Comparison of ENCODE assay signal across 1 cellular context in the genomic region with DNA sequence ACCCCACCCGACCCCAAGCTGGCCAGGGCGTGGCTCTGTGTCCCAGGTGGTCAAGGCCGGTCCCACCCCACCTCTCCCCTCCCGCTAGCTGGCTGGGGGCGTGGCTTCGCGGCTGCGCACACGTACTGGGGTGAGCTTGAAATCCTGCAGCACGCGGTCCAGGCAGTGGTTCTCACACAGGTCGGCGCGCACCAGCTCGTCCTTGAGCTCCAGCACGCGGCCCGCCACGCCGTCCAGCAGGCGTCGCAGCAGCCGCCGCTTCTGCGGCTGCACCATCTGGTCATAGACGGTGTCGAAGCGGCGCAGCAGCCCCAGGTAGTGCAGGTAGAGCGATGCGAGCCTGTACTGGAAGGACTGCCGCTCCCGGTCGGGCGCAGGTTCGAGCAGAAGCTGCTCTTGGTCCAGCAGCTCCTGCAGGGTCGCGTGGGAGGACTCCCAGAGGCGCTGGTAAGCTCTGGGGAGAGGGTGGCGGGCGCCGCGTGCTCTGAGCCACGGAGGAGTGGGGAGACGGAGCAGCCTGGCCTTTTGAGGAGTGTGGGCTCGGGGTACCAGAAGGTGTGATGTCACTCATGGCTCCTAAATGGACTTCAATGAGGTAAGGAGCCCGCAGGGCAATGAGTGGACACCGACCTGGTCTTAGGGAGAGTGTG.
TF ChIP-seq lines count a peak whose summit lies in the region.

No MANE protein-coding gene starts in this region.

TF ChIP-seq in K562, 482 proteins besides CTCF, POLR2A, EP300 and RAD21 (continued from another document and continues in another):
- TF ChIP-seq, protein P1, sequence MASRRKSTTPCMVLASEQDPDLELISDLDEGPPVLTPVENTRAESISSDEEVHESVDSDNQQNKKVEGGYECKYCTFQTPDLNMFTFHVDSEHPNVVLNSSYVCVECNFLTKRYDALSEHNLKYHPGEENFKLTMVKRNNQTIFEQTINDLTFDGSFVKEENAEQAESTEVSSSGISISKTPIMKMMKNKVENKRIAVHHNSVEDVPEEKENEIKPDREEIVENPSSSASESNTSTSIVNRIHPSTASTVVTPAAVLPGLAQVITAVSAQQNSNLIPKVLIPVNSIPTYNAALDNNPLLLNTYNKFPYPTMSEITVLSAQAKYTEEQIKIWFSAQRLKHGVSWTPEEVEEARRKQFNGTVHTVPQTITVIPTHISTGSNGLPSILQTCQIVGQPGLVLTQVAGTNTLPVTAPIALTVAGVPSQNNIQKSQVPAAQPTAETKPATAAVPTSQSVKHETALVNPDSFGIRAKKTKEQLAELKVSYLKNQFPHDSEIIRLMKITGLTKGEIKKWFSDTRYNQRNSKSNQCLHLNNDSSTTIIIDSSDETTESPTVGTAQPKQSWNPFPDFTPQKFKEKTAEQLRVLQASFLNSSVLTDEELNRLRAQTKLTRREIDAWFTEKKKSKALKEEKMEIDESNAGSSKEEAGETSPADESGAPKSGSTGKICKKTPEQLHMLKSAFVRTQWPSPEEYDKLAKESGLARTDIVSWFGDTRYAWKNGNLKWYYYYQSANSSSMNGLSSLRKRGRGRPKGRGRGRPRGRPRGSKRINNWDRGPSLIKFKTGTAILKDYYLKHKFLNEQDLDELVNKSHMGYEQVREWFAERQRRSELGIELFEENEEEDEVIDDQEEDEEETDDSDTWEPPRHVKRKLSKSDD (conservative IDR thresholded peaks at IDR 0.05; ENCODE audit: low read length), result no peak
- no peak for TF ChIP-seq DPF2 (IDR thresholded peaks at IDR 0.05)
- TF ChIP-seq SP1 (CRISPR knock-in tag; IDR thresholded peaks at IDR 0.05), result 0 out of 2 replicates have a peak, but pooled peaks have one; percentile 23
- TF ChIP-seq CREB1 (IDR thresholded peaks at IDR 0.05), result no peak
- TF ChIP-seq CREB1 (CRISPR knock-in tag; IDR thresholded peaks at IDR 0.05), result peak; percentile 59; the same call in 1 of the 2 replicates
- TF ChIP-seq, protein P2, sequence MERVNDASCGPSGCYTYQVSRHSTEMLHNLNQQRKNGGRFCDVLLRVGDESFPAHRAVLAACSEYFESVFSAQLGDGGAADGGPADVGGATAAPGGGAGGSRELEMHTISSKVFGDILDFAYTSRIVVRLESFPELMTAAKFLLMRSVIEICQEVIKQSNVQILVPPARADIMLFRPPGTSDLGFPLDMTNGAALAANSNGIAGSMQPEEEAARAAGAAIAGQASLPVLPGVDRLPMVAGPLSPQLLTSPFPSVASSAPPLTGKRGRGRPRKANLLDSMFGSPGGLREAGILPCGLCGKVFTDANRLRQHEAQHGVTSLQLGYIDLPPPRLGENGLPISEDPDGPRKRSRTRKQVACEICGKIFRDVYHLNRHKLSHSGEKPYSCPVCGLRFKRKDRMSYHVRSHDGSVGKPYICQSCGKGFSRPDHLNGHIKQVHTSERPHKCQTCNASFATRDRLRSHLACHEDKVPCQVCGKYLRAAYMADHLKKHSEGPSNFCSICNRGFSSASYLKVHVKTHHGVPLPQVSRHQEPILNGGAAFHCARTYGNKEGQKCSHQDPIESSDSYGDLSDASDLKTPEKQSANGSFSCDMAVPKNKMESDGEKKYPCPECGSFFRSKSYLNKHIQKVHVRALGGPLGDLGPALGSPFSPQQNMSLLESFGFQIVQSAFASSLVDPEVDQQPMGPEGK (CRISPR knock-in tag; IDR thresholded peaks at IDR 0.05; ENCODE audit: borderline replicate concordance), result no peak
- TF ChIP-seq CCNT2 (IDR thresholded peaks at IDR 0.05; ENCODE audit: borderline replicate concordance, extremely low read depth, insufficient read length, low read depth, low read length), result no peak
- TF ChIP-seq BDP1 (IDR thresholded peaks at IDR 0.05; ENCODE audit: insufficient read depth, insufficient read length), result no peak
- TF ChIP-seq, protein P3, sequence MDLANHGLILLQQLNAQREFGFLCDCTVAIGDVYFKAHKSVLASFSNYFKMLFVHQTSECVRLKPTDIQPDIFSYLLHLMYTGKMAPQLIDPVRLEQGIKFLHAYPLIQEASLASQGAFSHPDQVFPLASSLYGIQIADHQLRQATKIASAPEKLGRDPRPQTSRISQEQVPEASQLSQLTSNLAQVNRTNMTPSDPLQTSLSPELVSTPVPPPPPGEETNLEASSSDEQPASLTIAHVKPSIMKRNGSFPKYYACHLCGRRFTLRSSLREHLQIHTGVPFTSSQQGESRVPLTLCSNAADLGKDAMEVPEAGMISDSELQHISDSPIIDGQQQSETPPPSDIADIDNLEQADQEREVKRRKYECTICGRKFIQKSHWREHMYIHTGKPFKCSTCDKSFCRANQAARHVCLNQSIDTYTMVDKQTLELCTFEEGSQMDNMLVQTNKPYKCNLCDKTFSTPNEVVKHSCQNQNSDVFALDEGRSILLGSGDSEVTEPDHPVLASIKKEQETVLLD (IDR thresholded peaks at IDR 0.05), result no peak
- TF ChIP-seq STAT5A (IDR thresholded peaks at IDR 0.05; ENCODE audit: borderline replicate concordance, low read length), result no peak
- no peak for TF ChIP-seq ZNF586 (CRISPR knock-in tag; conservative IDR thresholded peaks at IDR 0.05)
- no peak for TF ChIP-seq ETV5 (CRISPR knock-in tag; IDR thresholded peaks at IDR 0.05; ENCODE audit: low read depth)
- no peak for TF ChIP-seq ZNF143 (CRISPR knock-in tag; IDR thresholded peaks at IDR 0.05)
- TF ChIP-seq MLX (CRISPR knock-in tag; conservative IDR thresholded peaks at IDR 0.05), result no peak
- no peak for TF ChIP-seq U2AF2 (optimal IDR thresholded peaks at IDR 0.05; ENCODE audit: low read depth, low read length)
- TF ChIP-seq ZNF263 (CRISPR knock-in tag; IDR thresholded peaks at IDR 0.05; ENCODE audit: borderline replicate concordance), result no peak
- TF ChIP-seq ADNP (tag; IDR thresholded peaks at IDR 0.05), result no peak
- TF ChIP-seq FOXK2 (conservative IDR thresholded peaks at IDR 0.05 in 1 of 2, IDR thresholded peaks at IDR 0.05 in 1 of 2; ENCODE audit: low read depth in 2 of 2), result no peak
- no peak for TF ChIP-seq MCM2 (IDR thresholded peaks at IDR 0.05; ENCODE audit: low read depth)
- no peak for TF ChIP-seq TGIF2 (CRISPR knock-in tag; IDR thresholded peaks at IDR 0.05)
- TF ChIP-seq ARHGAP35 (IDR thresholded peaks at IDR 0.05; ENCODE audit: partially characterized antibody), result no peak
- TF ChIP-seq CHD1 (IDR thresholded peaks at IDR 0.05; ENCODE audit: low read length), result no peak
- peak; percentile 24 for TF ChIP-seq PCBP1 (IDR thresholded peaks at IDR 0.05; ENCODE audit: low read depth, low read length, poor library complexity, severe bottlenecking)
- no peak for TF ChIP-seq NCOA6 (IDR thresholded peaks at IDR 0.05)
- no peak for TF ChIP-seq ZNF253 (CRISPR knock-in tag; conservative IDR thresholded peaks at IDR 0.05)
- TF ChIP-seq THRAP3 (IDR thresholded peaks at IDR 0.05; ENCODE audit: borderline replicate concordance), result no peak
- TF ChIP-seq EZH2 (IDR thresholded peaks at IDR 0.05; ENCODE audit: borderline replicate concordance, low read depth, low read length), result no peak
- TF ChIP-seq PHTF2 (CRISPR knock-in tag; IDR thresholded peaks at IDR 0.05), result no peak
- TF ChIP-seq BHLHE40 (IDR thresholded peaks at IDR 0.05; ENCODE audit: low read length), result peak; percentile 12; the same call in 1 of the 2 replicates
- no peak for TF ChIP-seq BRCA1 (IDR thresholded peaks at IDR 0.05)
- no peak for TF ChIP-seq BRCA1 (CRISPR knock-in tag; IDR thresholded peaks at IDR 0.05)
- TF ChIP-seq NBN (IDR thresholded peaks at IDR 0.05; ENCODE audit: low read depth), result no peak
- TF ChIP-seq FIP1L1 (IDR thresholded peaks at IDR 0.05; ENCODE audit: low read depth, low read length, poor library complexity, severe bottlenecking), result no peak
- no peak for TF ChIP-seq ZNF140 (CRISPR knock-in tag; IDR thresholded peaks at IDR 0.05)
- TF ChIP-seq, protein P4, sequence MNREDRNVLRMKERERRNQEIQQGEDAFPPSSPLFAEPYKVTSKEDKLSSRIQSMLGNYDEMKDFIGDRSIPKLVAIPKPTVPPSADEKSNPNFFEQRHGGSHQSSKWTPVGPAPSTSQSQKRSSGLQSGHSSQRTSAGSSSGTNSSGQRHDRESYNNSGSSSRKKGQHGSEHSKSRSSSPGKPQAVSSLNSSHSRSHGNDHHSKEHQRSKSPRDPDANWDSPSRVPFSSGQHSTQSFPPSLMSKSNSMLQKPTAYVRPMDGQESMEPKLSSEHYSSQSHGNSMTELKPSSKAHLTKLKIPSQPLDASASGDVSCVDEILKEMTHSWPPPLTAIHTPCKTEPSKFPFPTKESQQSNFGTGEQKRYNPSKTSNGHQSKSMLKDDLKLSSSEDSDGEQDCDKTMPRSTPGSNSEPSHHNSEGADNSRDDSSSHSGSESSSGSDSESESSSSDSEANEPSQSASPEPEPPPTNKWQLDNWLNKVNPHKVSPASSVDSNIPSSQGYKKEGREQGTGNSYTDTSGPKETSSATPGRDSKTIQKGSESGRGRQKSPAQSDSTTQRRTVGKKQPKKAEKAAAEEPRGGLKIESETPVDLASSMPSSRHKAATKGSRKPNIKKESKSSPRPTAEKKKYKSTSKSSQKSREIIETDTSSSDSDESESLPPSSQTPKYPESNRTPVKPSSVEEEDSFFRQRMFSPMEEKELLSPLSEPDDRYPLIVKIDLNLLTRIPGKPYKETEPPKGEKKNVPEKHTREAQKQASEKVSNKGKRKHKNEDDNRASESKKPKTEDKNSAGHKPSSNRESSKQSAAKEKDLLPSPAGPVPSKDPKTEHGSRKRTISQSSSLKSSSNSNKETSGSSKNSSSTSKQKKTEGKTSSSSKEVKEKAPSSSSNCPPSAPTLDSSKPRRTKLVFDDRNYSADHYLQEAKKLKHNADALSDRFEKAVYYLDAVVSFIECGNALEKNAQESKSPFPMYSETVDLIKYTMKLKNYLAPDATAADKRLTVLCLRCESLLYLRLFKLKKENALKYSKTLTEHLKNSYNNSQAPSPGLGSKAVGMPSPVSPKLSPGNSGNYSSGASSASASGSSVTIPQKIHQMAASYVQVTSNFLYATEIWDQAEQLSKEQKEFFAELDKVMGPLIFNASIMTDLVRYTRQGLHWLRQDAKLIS (CRISPR knock-in tag; IDR thresholded peaks at IDR 0.05), result no peak
- TF ChIP-seq, protein P5, sequence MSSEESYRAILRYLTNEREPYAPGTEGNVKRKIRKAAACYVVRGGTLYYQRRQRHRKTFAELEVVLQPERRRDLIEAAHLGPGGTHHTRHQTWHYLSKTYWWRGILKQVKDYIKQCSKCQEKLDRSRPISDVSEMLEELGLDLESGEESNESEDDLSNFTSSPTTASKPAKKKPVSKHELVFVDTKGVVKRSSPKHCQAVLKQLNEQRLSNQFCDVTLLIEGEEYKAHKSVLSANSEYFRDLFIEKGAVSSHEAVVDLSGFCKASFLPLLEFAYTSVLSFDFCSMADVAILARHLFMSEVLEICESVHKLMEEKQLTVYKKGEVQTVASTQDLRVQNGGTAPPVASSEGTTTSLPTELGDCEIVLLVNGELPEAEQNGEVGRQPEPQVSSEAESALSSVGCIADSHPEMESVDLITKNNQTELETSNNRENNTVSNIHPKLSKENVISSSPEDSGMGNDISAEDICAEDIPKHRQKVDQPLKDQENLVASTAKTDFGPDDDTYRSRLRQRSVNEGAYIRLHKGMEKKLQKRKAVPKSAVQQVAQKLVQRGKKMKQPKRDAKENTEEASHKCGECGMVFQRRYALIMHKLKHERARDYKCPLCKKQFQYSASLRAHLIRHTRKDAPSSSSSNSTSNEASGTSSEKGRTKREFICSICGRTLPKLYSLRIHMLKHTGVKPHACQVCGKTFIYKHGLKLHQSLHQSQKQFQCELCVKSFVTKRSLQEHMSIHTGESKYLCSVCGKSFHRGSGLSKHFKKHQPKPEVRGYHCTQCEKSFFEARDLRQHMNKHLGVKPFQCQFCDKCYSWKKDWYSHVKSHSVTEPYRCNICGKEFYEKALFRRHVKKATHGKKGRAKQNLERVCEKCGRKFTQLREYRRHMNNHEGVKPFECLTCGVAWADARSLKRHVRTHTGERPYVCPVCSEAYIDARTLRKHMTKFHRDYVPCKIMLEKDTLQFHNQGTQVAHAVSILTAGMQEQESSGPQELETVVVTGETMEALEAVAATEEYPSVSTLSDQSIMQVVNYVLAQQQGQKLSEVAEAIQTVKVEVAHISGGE (CRISPR knock-in tag; IDR thresholded peaks at IDR 0.05), result no peak
- no peak for TF ChIP-seq ZNF551 (CRISPR knock-in tag; IDR thresholded peaks at IDR 0.05)
- TF ChIP-seq L3MBTL2 (IDR thresholded peaks at IDR 0.05), result peak; percentile 90
- peak in 1 of 2 experiments; percentile 83; a peak in 1 of 3 replicates for TF ChIP-seq CBX3 (IDR thresholded peaks at IDR 0.05; ENCODE audit: borderline replicate concordance in 1 of 2, low read length in 2 of 2)
- no peak for TF ChIP-seq DEAF1 (CRISPR knock-in tag; IDR thresholded peaks at IDR 0.05)
- TF ChIP-seq NEUROD1 (IDR thresholded peaks at IDR 0.05; ENCODE audit: borderline replicate concordance, low read depth, low read length, partially characterized antibody), result no peak
- TF ChIP-seq, protein P6, sequence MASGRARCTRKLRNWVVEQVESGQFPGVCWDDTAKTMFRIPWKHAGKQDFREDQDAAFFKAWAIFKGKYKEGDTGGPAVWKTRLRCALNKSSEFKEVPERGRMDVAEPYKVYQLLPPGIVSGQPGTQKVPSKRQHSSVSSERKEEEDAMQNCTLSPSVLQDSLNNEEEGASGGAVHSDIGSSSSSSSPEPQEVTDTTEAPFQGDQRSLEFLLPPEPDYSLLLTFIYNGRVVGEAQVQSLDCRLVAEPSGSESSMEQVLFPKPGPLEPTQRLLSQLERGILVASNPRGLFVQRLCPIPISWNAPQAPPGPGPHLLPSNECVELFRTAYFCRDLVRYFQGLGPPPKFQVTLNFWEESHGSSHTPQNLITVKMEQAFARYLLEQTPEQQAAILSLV (tag; IDR thresholded peaks at IDR 0.05), result no peak
- peak; percentile 69 for TF ChIP-seq RNF2 (IDR thresholded peaks at IDR 0.05)
